In genomic region chr2:129720761-129721160, GRCh38 we compare ENCODE assay signal across 21 cellular contexts.
"Had no signal": no experiment of that assay in that cellular context is flagged by ENCODE, and none has a peak within 500 bp of the region (broad histone marks: within the 10 kb centered on the region; RNA-seq: fewer than 3 reads in every experiment).

No MANE protein-coding gene starts in this region.

- H3K9me3 ChIP-seq: colonic mucosa, esophagus muscularis mucosa, gastroesophageal sphincter, heart left ventricle, lower lobe of right lung, mucosa of descending colon had no signal

- H3K27ac ChIP-seq: colonic mucosa, esophagus muscularis mucosa, foreskin keratinocyte, gastroesophageal sphincter, heart left ventricle, hepatocyte, lower lobe of right lung had no signal

- H3K27me3 ChIP-seq: colonic mucosa, hepatocyte had no signal

- H3K4me1 ChIP-seq: colonic mucosa, esophagus muscularis mucosa, foreskin keratinocyte, gastroesophageal sphincter, heart left ventricle, lower lobe of right lung had no signal

- H3K4me3 ChIP-seq: colonic mucosa, esophagus muscularis mucosa, gastroesophageal sphincter, heart left ventricle, hepatocyte, lower lobe of right lung, mucosa of descending colon had no signal

- ATAC-seq: foreskin keratinocyte, gastroesophageal sphincter, heart left ventricle, left colon, left lobe of liver, left ventricle myocardium superior, lower lobe of right lung, mucosa of descending colon had no signal

- FAIRE-seq: endothelial cell of umbilical vein, frontal cortex, kidney had no signal

- DNase-seq: colonic mucosa; cortex of kidney; effector CD8-positive, alpha-beta T cell; foreskin keratinocyte; heart left ventricle; hypothalamus; immature natural killer cell; islet precursor cell; kidney; kidney glomerular epithelial cell; left colon; left ventricle myocardium superior; lower lobe of right lung; mesenchymal stem cell; mucosa of descending colon had no signal

- H3K36me3 ChIP-seq: colonic mucosa, esophagus muscularis mucosa, gastroesophageal sphincter, heart left ventricle, lower lobe of right lung had no signal
